Comparison of ENCODE assay signal across 21 cellular contexts in genomic region chrX:17588303-17588702, GRCh38.
A peak's percentile ranks its signal among the peaks of the same experiment; 100 is the strongest.
DNase-seq lines count a peak whose midpoint lies in the region; ATAC-seq and TF ChIP-seq lines count a peak whose summit lies in the region.
"Had no signal": no experiment of that assay in that cellular context is flagged by ENCODE, and none has a peak within 500 bp of the region (broad histone marks: within the 10 kb centered on the region; RNA-seq: fewer than 3 reads in every experiment).

No MANE protein-coding gene starts in this region.

- H3K9me3 Mint-ChIP-seq in activated CD8-positive, alpha-beta T cell treated with anti-CD3 and anti-CD28 coated beads for 36 hours, result no peaks in the 10 kb centered on the region
- H3K9me3 Mint-ChIP-seq in activated CD8-positive, alpha-beta T cell treated with anti-CD3 and anti-CD28 coated beads, Interleukin-2, amount 10 ng/mL, durations not matched to agents 7 days and 5 days (ENCODE audit: insufficient read depth), result no peaks in the 10 kb centered on the region
- no peaks in the 10 kb centered on the region for H3K9me3 Mint-ChIP-seq in activated T-helper 17 cell treated with anti-CD3 and anti-CD28 coated beads, Interleukin-2, amount 50 U/mL, for 72 hours
- no peaks in the 10 kb centered on the region for H3K9me3 Mint-ChIP-seq in Calu3 (ENCODE audit: low read depth, unreplicated experiment)

- DNase-seq in activated CD8-positive, alpha-beta T cell treated with anti-CD3 and anti-CD28 coated beads for 36 hours, result no peak
- no peak for DNase-seq in activated CD8-positive, alpha-beta T cell treated with anti-CD3 and anti-CD28 coated beads, Interleukin-2, amount 10 ng/mL, durations not matched to agents 7 days and 5 days
- DNase-seq in M059J (ENCODE audit: low read depth), result peak; percentile 57
- DNase-seq in omental fat pad (ENCODE audit: low spot score), result no peak
- DNase-seq in central memory CD4-positive, alpha-beta T cell, result no peak
- no peak for DNase-seq in Calu3
- DNase-seq: 8988T; CD8-positive, alpha-beta memory T cell; DMS79; MV-4-11; NCI-H1105 treated with DMSO at 0.1 percent for 48 hours; NCI-H1694; NCI-H2081 treated with DMSO at 0.1 percent for 48 hours; NCI-H446 treated with DMSO at 0.1 percent for 48 hours; NCI-H526 treated with DMSO at 0.1 percent for 48 hours; OCI-M1; SIG-M5 had no signal

- H3K36me3 Mint-ChIP-seq in activated CD8-positive, alpha-beta T cell treated with anti-CD3 and anti-CD28 coated beads for 36 hours (ENCODE audit: low read depth), result no peaks in the 10 kb centered on the region
- H3K36me3 Mint-ChIP-seq in activated CD8-positive, alpha-beta T cell treated with anti-CD3 and anti-CD28 coated beads, Interleukin-2, amount 10 ng/mL, durations not matched to agents 7 days and 5 days (ENCODE audit: low read depth), result no peaks in the 10 kb centered on the region
- H3K36me3 Mint-ChIP-seq in activated T-helper 17 cell treated with anti-CD3 and anti-CD28 coated beads, Interleukin-2, amount 50 U/mL, for 72 hours (ENCODE audit: low read depth), result no peaks in the 10 kb centered on the region
- peaks cover 21% of the 10 kb centered on the region for H3K36me3 Mint-ChIP-seq in Calu3 (ENCODE audit: insufficient read depth, unreplicated experiment)
- H3K36me3 Mint-ChIP-seq: CD8-positive, alpha-beta memory T cell; IgD-negative memory B cell had no signal

- H3K27ac Mint-ChIP-seq in activated CD8-positive, alpha-beta T cell treated with anti-CD3 and anti-CD28 coated beads for 36 hours, result no peak overlapping the region
- no peak overlapping the region for H3K27ac Mint-ChIP-seq in activated CD8-positive, alpha-beta T cell treated with anti-CD3 and anti-CD28 coated beads, Interleukin-2, amount 10 ng/mL, durations not matched to agents 7 days and 5 days
- no peak overlapping the region for H3K27ac Mint-ChIP-seq in activated T-helper 17 cell treated with anti-CD3 and anti-CD28 coated beads, Interleukin-2, amount 50 U/mL, for 72 hours
- no peak overlapping the region for H3K27ac Mint-ChIP-seq in Calu3 (ENCODE audit: unreplicated experiment)
- H3K27ac Mint-ChIP-seq: CD8-positive, alpha-beta memory T cell; IgD-negative memory B cell had no signal

- H3K4me3 Mint-ChIP-seq in activated CD8-positive, alpha-beta T cell treated with anti-CD3 and anti-CD28 coated beads for 36 hours, result no peak overlapping the region
- H3K4me3 Mint-ChIP-seq in activated CD8-positive, alpha-beta T cell treated with anti-CD3 and anti-CD28 coated beads, Interleukin-2, amount 10 ng/mL, durations not matched to agents 7 days and 5 days, result no peak overlapping the region
- H3K4me3 Mint-ChIP-seq in activated T-helper 17 cell treated with anti-CD3 and anti-CD28 coated beads, Interleukin-2, amount 50 U/mL, for 72 hours, result no peak overlapping the region
- H3K4me3 Mint-ChIP-seq in Calu3 (ENCODE audit: low read depth, unreplicated experiment), result no peak overlapping the region
- H3K4me3 Mint-ChIP-seq: CD8-positive, alpha-beta memory T cell; IgD-negative memory B cell had no signal

- CTCF ChIA-PET in activated CD8-positive, alpha-beta T cell treated with anti-CD3 and anti-CD28 coated beads for 36 hours (lab: Charles Lee), result no interaction called here
- CTCF ChIA-PET in activated CD8-positive, alpha-beta T cell treated with anti-CD3 and anti-CD28 coated beads, Interleukin-2, amount 10 ng/mL, durations not matched to agents 7 days and 5 days (lab: Charles Lee), result interaction anchor here (0.6 kb wide), 1 partner anchor 915 kb away, joined by 3 read pairs; no protein-coding TSS in a partner anchor
- CTCF ChIA-PET in Calu3 (lab: Charles Lee), result no interaction called here

- no peak for TF ChIP-seq CTCF in activated CD8-positive, alpha-beta T cell treated with anti-CD3 and anti-CD28 coated beads for 36 hours (IDR thresholded peaks at IDR 0.05)
- no peak for TF ChIP-seq CTCF in omental fat pad (IDR thresholded peaks at IDR 0.05)
- TF ChIP-seq CTCF in Calu3 (IDR thresholded peaks at IDR 0.05; ENCODE audit: unreplicated experiment), result no peak

- peak; percentile 37 for ATAC-seq in activated CD8-positive, alpha-beta T cell treated with anti-CD3 and anti-CD28 coated beads for 36 hours
- no peak for ATAC-seq in activated CD8-positive, alpha-beta T cell treated with anti-CD3 and anti-CD28 coated beads, Interleukin-2, amount 10 ng/mL, durations not matched to agents 7 days and 5 days
- ATAC-seq in SK-N-SH treated with all-trans-retinoic acid at 6 μM for 48 hours (0 out of 3 replicates have a peak, but pooled peaks have one; percentile 10), omental fat pad (ENCODE audit: low FRiP score) (peak; percentile 26)
- ATAC-seq in activated T-helper 17 cell treated with anti-CD3 and anti-CD28 coated beads, Interleukin-2, amount 50 U/mL, for 72 hours (replicated peaks), result no peak
- ATAC-seq: GM12878 had no signal

- peaks cover 16% of the 10 kb centered on the region for H3K4me1 Mint-ChIP-seq in activated CD8-positive, alpha-beta T cell treated with anti-CD3 and anti-CD28 coated beads for 36 hours (ENCODE audit: low read depth)
- peaks cover 9% of the 10 kb centered on the region for H3K4me1 Mint-ChIP-seq in activated CD8-positive, alpha-beta T cell treated with anti-CD3 and anti-CD28 coated beads, Interleukin-2, amount 10 ng/mL, durations not matched to agents 7 days and 5 days (ENCODE audit: low read depth)
- H3K4me1 Mint-ChIP-seq in activated T-helper 17 cell treated with anti-CD3 and anti-CD28 coated beads, Interleukin-2, amount 50 U/mL, for 72 hours, result no peaks in the 10 kb centered on the region
- H3K4me1 Mint-ChIP-seq in Calu3 (ENCODE audit: low read depth, unreplicated experiment), result peaks cover 24% of the 10 kb centered on the region
- H3K4me1 Mint-ChIP-seq: CD8-positive, alpha-beta memory T cell had no signal

- BruUV-seq in Calu3 (replicated peaks; lab: Mats Ljungman, UMichigan), result no TSS peak

- POLR2A ChIA-PET in activated CD8-positive, alpha-beta T cell treated with anti-CD3 and anti-CD28 coated beads for 36 hours (lab: Charles Lee), result no interaction called here
- POLR2A ChIA-PET in activated CD8-positive, alpha-beta T cell treated with anti-CD3 and anti-CD28 coated beads, Interleukin-2, amount 10 ng/mL, durations not matched to agents 7 days and 5 days (lab: Charles Lee), result no interaction called here

- peaks cover 5% of the 10 kb centered on the region for H3K27me3 Mint-ChIP-seq in activated CD8-positive, alpha-beta T cell treated with anti-CD3 and anti-CD28 coated beads for 36 hours
- peaks cover 7% of the 10 kb centered on the region for H3K27me3 Mint-ChIP-seq in activated CD8-positive, alpha-beta T cell treated with anti-CD3 and anti-CD28 coated beads, Interleukin-2, amount 10 ng/mL, durations not matched to agents 7 days and 5 days (ENCODE audit: low read depth)
- peaks cover 3% of the 10 kb centered on the region for H3K27me3 Mint-ChIP-seq in activated T-helper 17 cell treated with anti-CD3 and anti-CD28 coated beads, Interleukin-2, amount 50 U/mL, for 72 hours
- H3K27me3 Mint-ChIP-seq in Calu3 (ENCODE audit: unreplicated experiment), result no peaks in the 10 kb centered on the region

- intact Hi-C loops in activated CD8-positive, alpha-beta T cell treated with anti-CD3 and anti-CD28 coated beads for 36 hours (cut with micrococcal nuclease), result loop anchor here (5.0 kb wide), 2 partner anchors 41 to 346 kb away; no protein-coding TSS in a partner anchor
- intact Hi-C loops in Calu3 (cut with micrococcal nuclease; ENCODE audit: unreplicated experiment), result no loop called here

TF ChIP-seq in SK-N-SH treated with all-trans-retinoic acid at 6 μM for 48 hours, 23 proteins besides CTCF, POLR2A, EP300 and RAD21 (continues in another document):
- TF ChIP-seq POU6F1 (CRISPR knock-in tag; IDR thresholded peaks at IDR 0.05; ENCODE audit: borderline replicate concordance, low read depth) (no peak), PPARA (CRISPR knock-in tag; IDR thresholded peaks at IDR 0.05; ENCODE audit: borderline replicate concordance) (no peak), CSRNP3 (CRISPR knock-in tag; IDR thresholded peaks at IDR 0.05) (no peak), ZC3H10 (CRISPR knock-in tag; IDR thresholded peaks at IDR 0.05) (no peak), ZNF70 (CRISPR knock-in tag; IDR thresholded peaks at IDR 0.05) (no peak), ZFP30 (CRISPR knock-in tag; IDR thresholded peaks at IDR 0.05) (no peak), ZNF8 (CRISPR knock-in tag; IDR thresholded peaks at IDR 0.05) (no peak), CREB5 (CRISPR knock-in tag; IDR thresholded peaks at IDR 0.05; ENCODE audit: low read depth) (no peak)

Comparison
In these comparisons a context has a peak if more than half of its experiments do, and no peak if none do; other contexts are left out.
1. ATAC-seq: peak in activated CD8-positive, alpha-beta T cell treated with anti-CD3 and anti-CD28 coated beads for 36 hours (single experiment), SK-N-SH treated with all-trans-retinoic acid at 6 μM for 48 hours (single experiment) and omental fat pad (single experiment); none in activated CD8-positive, alpha-beta T cell treated with anti-CD3 and anti-CD28 coated beads, Interleukin-2, amount 10 ng/mL, durations not matched to agents 7 days and 5 days (single experiment) and activated T-helper 17 cell treated with anti-CD3 and anti-CD28 coated beads, Interleukin-2, amount 50 U/mL, for 72 hours (single experiment).